In the genomic region with DNA sequence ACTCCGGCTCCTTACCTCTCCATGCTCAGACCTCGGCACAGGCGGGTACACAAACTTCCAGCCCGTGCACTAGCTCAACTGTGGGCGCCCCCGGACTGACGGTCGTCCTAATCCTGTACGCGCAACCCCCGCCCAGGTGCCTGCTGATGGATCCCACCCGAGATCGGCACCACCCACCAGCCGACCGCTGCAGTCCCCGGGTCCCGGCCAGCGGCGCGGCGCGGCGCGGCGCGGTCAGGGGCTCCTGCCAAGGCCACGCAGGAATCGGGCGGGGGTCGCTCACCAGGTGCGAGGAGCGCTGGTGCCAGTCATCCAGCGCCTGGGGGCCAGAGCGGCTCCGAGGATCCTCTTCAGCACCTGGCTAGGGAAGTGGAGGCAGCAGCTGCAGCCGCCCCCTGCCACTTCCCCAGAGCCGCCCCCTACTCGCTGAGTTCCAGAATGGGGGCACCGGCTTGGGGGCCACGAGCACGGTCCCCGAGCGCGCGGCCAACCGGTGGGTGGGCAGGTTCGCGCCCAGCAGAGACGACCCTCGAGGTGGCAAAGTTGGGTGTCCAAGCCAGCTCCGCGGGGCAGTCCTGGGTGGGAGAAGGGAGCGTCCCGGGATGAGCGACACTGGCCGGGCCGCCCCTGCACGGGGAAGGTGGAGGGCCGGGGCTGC, we compare ENCODE assay signal across 9 cellular contexts. TPM values are rescaled to one million over a fixed set of nuclear protein-coding genes. Genes with fewer than 3 reads are reported as not detected.
A peak's percentile ranks its signal among the peaks of the same experiment; 100 is the strongest.
DNase-seq lines count a peak whose midpoint lies in the region; ATAC-seq and TF ChIP-seq lines count a peak whose summit lies in the region.
"Had no signal": no experiment of that assay in that cellular context is flagged by ENCODE, and none has a peak within 500 bp of the region (broad histone marks: within the 10 kb centered on the region; RNA-seq: fewer than 3 reads in every experiment).

No MANE protein-coding gene starts in this region.

- no peak overlapping the region for H4K91ac ChIP-seq in H9 (ENCODE audit: insufficient read length, low read depth, low read length)

- no peak for TF ChIP-seq CTCF in H9 (conservative IDR thresholded peaks at IDR 0.05)
- TF ChIP-seq CTCF in spleen (IDR thresholded peaks at IDR 0.05 in 8 of 11, conservative IDR thresholded peaks at IDR 0.05 in 3 of 11), result no peak

- H3K4ac ChIP-seq in H9 (ENCODE audit: low read depth, low read length), result no peak overlapping the region

- H3K23ac ChIP-seq in H9 (ENCODE audit: insufficient read length, low read depth, low read length), result no peak overlapping the region

- H3K4me1 Mint-ChIP-seq in H9, result peaks cover 18 to 20% of the 10 kb centered on the region in 2 experiments
- H3K4me1 Mint-ChIP-seq in activated naive CD8-positive, alpha-beta T cell treated with anti-CD3 and anti-CD28 coated beads, Interleukin-2, amount 10 ng/mL, durations not matched to agents 7 days and 5 days, result no peaks in the 10 kb centered on the region

- H3K36me3 ChIP-seq in iPS DF 6.9 (ENCODE audit: control insufficient read depth, insufficient read depth, low read length), result no peaks in the 10 kb centered on the region
- H3K36me3 ChIP-seq in spleen, result peaks cover 0 to 6% (median 0%) of the 10 kb centered on the region in 6 donors

- peak overlapping the region; percentile 87 to 96 for H3K4me3 Mint-ChIP-seq in H9
- H3K4me3 Mint-ChIP-seq in activated naive CD8-positive, alpha-beta T cell treated with anti-CD3 and anti-CD28 coated beads, Interleukin-2, amount 10 ng/mL, durations not matched to agents 7 days and 5 days, result no peak overlapping the region
- H3K4me3 Mint-ChIP-seq: activated naive CD4-positive, alpha-beta T cell treated with anti-CD3 and anti-CD28 coated beads, Interleukin-2, amount 50 U/mL, for 24 hours had no signal

- H3K4me3 ChIP-seq in iPS DF 6.9 (ENCODE audit: low read length) (peak overlapping the region; percentile 72), spleen (peak overlapping the region; percentile 42 to 75 (median 54))

- H3K79me2 ChIP-seq in H9 (ENCODE audit: insufficient read depth, low read length), result no peaks in the 10 kb centered on the region

- no peak overlapping the region for H3T11ph ChIP-seq in H9 (ENCODE audit: low read length)

- no peak overlapping the region for H2BK12ac ChIP-seq in H9 (ENCODE audit: insufficient read length, low read depth, low read length)

- H3K9me3 ChIP-seq in H9 (ENCODE audit: control insufficient read depth, low read depth, low read length) (no peaks in the 10 kb centered on the region), iPS DF 6.9 (ENCODE audit: control insufficient read depth, insufficient read depth, low read length) (no peaks in the 10 kb centered on the region), spleen (no peaks in the 10 kb centered on the region)

- no peak for TF ChIP-seq POLR2A in spleen (IDR thresholded peaks at IDR 0.05)

- WGBS in H9 (ENCODE audit: extremely low coverage, insufficient read length, low lambda C conversion rate), result no CpG with 5 or more reads among the region's 59 CpGs
- no CpG with 5 or more reads among the region's 59 CpGs for WGBS in iPS DF 6.9 (ENCODE audit: insufficient coverage, insufficient read length)
- 1 to 5% (median 3%) methylated on average over 35 to 59 of the region's 59 CpGs for WGBS in spleen, 5 donors

- peak overlapping the region; percentile 89 for H3K18ac ChIP-seq in H9 (ENCODE audit: insufficient read length, low read depth, low read length)

- no peak overlapping the region for H3K27ac Mint-ChIP-seq in H9
- no peak overlapping the region for H3K27ac Mint-ChIP-seq in activated naive CD8-positive, alpha-beta T cell treated with anti-CD3 and anti-CD28 coated beads, Interleukin-2, amount 10 ng/mL, durations not matched to agents 7 days and 5 days
- H3K27ac Mint-ChIP-seq: activated naive CD4-positive, alpha-beta T cell treated with anti-CD3 and anti-CD28 coated beads, Interleukin-2, amount 50 U/mL, for 24 hours had no signal

- H4K5ac ChIP-seq in H9 (ENCODE audit: insufficient read length, low read depth, low read length), result no peak overlapping the region

- H3K9me3 Mint-ChIP-seq in H9, result no peaks in the 10 kb centered on the region; a peak in 1 of 5 replicates
- no peaks in the 10 kb centered on the region for H3K9me3 Mint-ChIP-seq in activated naive CD8-positive, alpha-beta T cell treated with anti-CD3 and anti-CD28 coated beads, Interleukin-2, amount 10 ng/mL, durations not matched to agents 7 days and 5 days
- H3K9me3 Mint-ChIP-seq: activated naive CD4-positive, alpha-beta T cell treated with anti-CD3 and anti-CD28 coated beads, Interleukin-2, amount 50 U/mL, for 24 hours had no signal

- no peak overlapping the region for H2AFZ ChIP-seq in H9 (ENCODE audit: low read length)

- DNase-seq in H9 (peak; percentile 59), iPS DF 6.9 (ENCODE audit: low read depth, low spot score) (no peak), spleen (peak; percentile 74), kidney tubule cell (ENCODE audit: low spot score) (no peak)
- peak; percentile 26 for DNase-seq in activated naive CD8-positive, alpha-beta T cell treated with anti-CD3 and anti-CD28 coated beads, Interleukin-2, amount 10 ng/mL, durations not matched to agents 7 days and 5 days
- no peak for DNase-seq in activated CD4-positive, CD25-positive, alpha-beta regulatory T cell (lab: John Stamatoyannopoulos, UW)

- no peak for ATAC-seq in activated naive CD8-positive, alpha-beta T cell treated with anti-CD3 and anti-CD28 coated beads, Interleukin-2, amount 10 ng/mL, durations not matched to agents 7 days and 5 days (ENCODE audit: low read depth)
- ATAC-seq in HG03108 (IDR thresholded peaks at IDR 0.05; ENCODE audit: unreplicated experiment) (no peak), HG03442 (IDR thresholded peaks at IDR 0.05; ENCODE audit: unreplicated experiment) (no peak)

- H3K27ac ChIP-seq in H9 (ENCODE audit: insufficient read length, low read depth, low read length) (no peak overlapping the region), iPS DF 6.9 (ENCODE audit: low read length) (no peak overlapping the region), spleen (peak overlapping the region in 5 of 8 donors; percentile 59 to 84 (median 78))

- 0 out of 2 replicates have a peak, but pooled peaks cover 4% of the 10 kb centered on the region for H3K4me1 ChIP-seq in H9 (ENCODE audit: insufficient read depth, low read length)
- peaks cover 3% of the 10 kb centered on the region for H3K4me1 ChIP-seq in iPS DF 6.9 (ENCODE audit: control insufficient read depth, insufficient read depth, low read length)
- peaks cover 5 to 27% (median 16%) of the 10 kb centered on the region in 6 donors for H3K4me1 ChIP-seq in spleen

- H3K27me3 ChIP-seq in H9 (ENCODE audit: insufficient read depth, low read length) (no peaks in the 10 kb centered on the region), iPS DF 6.9 (ENCODE audit: control insufficient read depth, insufficient read depth, low read length) (no peaks in the 10 kb centered on the region), spleen (replicated peaks in 1 of 7) (peaks cover 0 to 53% (median 19%) of the 10 kb centered on the region in 7 donors)

- H3K9ac ChIP-seq in H9 (ENCODE audit: extremely low read depth, insufficient read length, low read length), result peak overlapping the region; percentile 68

- H2AK5ac ChIP-seq in H9 (ENCODE audit: insufficient read length, low read length), result no peak overlapping the region

- H3K4me2 ChIP-seq in H9 (ENCODE audit: insufficient read depth, insufficient read length, low read length), result peak overlapping the region; percentile 40

- intact Hi-C loops in spleen (cut with DNase I; ENCODE audit: low total_unique reads), result no loop called here

- H4K8ac ChIP-seq in H9 (replicated peaks; ENCODE audit: insufficient read length, low read depth, low read length), result no peak overlapping the region

- peaks cover 20% of the 10 kb centered on the region for H3K23me2 ChIP-seq in H9 (ENCODE audit: insufficient read length, low read depth, low read length, poor library complexity, severe bottlenecking)

- H3K56ac ChIP-seq in H9 (ENCODE audit: insufficient read length, low read depth, low read length), result no peak overlapping the region

- H4K20me1 ChIP-seq in H9 (ENCODE audit: control insufficient read depth, insufficient read depth, insufficient read length), result no peaks in the 10 kb centered on the region

- no peak overlapping the region for H2BK20ac ChIP-seq in H9 (ENCODE audit: low read depth, low read length, poor library complexity, severe bottlenecking)

- H2BK5ac ChIP-seq in H9 (ENCODE audit: insufficient read length, low read length), result no peak overlapping the region

- peaks cover 10% of the 10 kb centered on the region for H3K27me3 Mint-ChIP-seq in H9 (ENCODE audit: low read depth)
- H3K27me3 Mint-ChIP-seq in activated naive CD8-positive, alpha-beta T cell treated with anti-CD3 and anti-CD28 coated beads, Interleukin-2, amount 10 ng/mL, durations not matched to agents 7 days and 5 days, result peaks cover 22% of the 10 kb centered on the region

- POLR2A ChIA-PET in activated naive CD8-positive, alpha-beta T cell treated with anti-CD3 and anti-CD28 coated beads, Interleukin-2, amount 10 ng/mL, durations not matched to agents 7 days and 5 days (lab: Charles Lee), result no interaction called here

- no peaks in the 10 kb centered on the region for H3K79me1 ChIP-seq in H9 (ENCODE audit: insufficient read depth, low read depth, low read length, poor library complexity, severe bottlenecking)

- H2BK120ac ChIP-seq in H9 (ENCODE audit: low read depth, low read length, poor library complexity, severe bottlenecking), result no peak overlapping the region

- H3K14ac ChIP-seq in H9 (ENCODE audit: insufficient read depth, low read length), result peak overlapping the region; percentile 91

- peaks cover 8 to 17% (median 13%) of the 10 kb centered on the region in 3 experiments; a peak in 6 of 7 replicates for H3K36me3 Mint-ChIP-seq in H9 (ENCODE audit: insufficient read depth in 1 of 3, low read depth in 3 of 3)
- H3K36me3 Mint-ChIP-seq in activated naive CD8-positive, alpha-beta T cell treated with anti-CD3 and anti-CD28 coated beads, Interleukin-2, amount 10 ng/mL, durations not matched to agents 7 days and 5 days, result no peaks in the 10 kb centered on the region

- no peak overlapping the region for H2BK15ac ChIP-seq in H9 (ENCODE audit: low read depth, low read length)

RNA-seq across cellular contexts. Expression of a gene that starts 0.4 kb away (rescaled TPM):
- total RNA-seq in H9 (2021) (4.1 and 4.3 TPM in 2 replicates), spleen (10 to 100 TPM in 5 of 7 donors, 1 to 10 TPM in 2; 6.8 to 30.9 (median 18.6) TPM)
- under 1 TPM; 0.03 to 0.14 TPM for total RNA-seq in activated naive CD8-positive, alpha-beta T cell treated with anti-CD3 and anti-CD28 coated beads, Interleukin-2, amount 10 ng/mL, durations not matched to agents 7 days and 5 days
- 1 to 10 TPM; 1.4 to 2.3 (median 2.1) TPM for polyA plus RNA-seq in spleen

Comparison
In these comparisons a context has a peak if more than half of its experiments do, and no peak if none do; other contexts are left out.
1. DNase-seq: peak in H9 (single experiment), activated naive CD8-positive, alpha-beta T cell treated with anti-CD3 and anti-CD28 coated beads, Interleukin-2, amount 10 ng/mL, durations not matched to agents 7 days and 5 days (single experiment) and spleen (single experiment); none in iPS DF 6.9 (single experiment), activated CD4-positive, CD25-positive, alpha-beta regulatory T cell (0 of 4) and kidney tubule cell (single experiment).
2. H3K27ac ChIP-seq: peak in spleen (5 of 8); none in H9 (single experiment) and iPS DF 6.9 (single experiment).